9 cellular contexts compared by ENCODE assay signal in the genomic region with DNA sequence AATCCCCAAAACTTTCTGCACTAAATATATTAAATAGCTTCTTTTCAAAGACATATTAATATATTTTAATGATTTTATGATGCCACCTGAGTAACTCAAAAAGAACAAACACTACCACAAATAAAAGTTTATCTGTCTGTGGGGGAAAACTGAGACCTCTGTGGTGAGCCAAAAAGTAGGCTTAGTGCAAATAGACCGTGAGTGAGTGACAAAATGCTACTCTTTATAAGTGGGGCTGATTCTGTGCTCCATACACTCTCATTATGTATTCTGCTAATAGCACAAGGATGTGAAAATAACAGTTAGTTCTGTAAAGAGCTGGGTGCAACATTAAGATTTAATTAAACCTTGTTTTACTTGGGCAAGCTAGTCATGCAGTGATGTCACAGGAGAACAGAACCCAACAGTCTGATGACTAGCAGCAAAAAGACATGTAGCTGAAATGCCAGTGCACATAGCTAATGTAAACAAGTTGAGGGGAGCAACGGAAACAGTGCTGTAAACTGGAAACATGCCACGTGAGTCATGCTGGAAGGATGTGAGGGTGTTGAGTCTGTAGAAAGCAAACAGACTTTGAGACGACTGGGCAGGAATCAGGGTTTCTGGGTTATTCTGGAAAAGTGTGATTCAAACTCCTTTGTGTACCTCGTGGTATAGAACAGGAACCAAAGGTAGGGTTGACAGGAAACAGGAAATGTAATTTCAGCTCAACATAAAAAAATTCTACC.
DNase-seq lines count a peak whose midpoint lies in the region; ATAC-seq and TF ChIP-seq lines count a peak whose summit lies in the region.
"Had no signal": no experiment of that assay in that cellular context is flagged by ENCODE, and none has a peak within 500 bp of the region (broad histone marks: within the 10 kb centered on the region; RNA-seq: fewer than 3 reads in every experiment).

No MANE protein-coding gene starts in this region.

- no peaks in the 10 kb centered on the region for H3K36me3 ChIP-seq in NT2/D1 (ENCODE audit: insufficient read depth, insufficient read length, low read length)
- H3K36me3 ChIP-seq: Peyer's patch had no signal

- ATAC-seq in omental fat pad (ENCODE audit: low FRiP score) (peak; percentile 98), HG03025 (IDR thresholded peaks at IDR 0.05; ENCODE audit: low FRiP score, unreplicated experiment) (no peak), GM19455 (IDR thresholded peaks at IDR 0.05; ENCODE audit: unreplicated experiment) (no peak)

- H3K4me3 ChIP-seq in NT2/D1 (ENCODE audit: insufficient read length, low read depth) (no peak overlapping the region), epithelial cell of proximal tubule (ENCODE audit: low read depth, low read length) (no peak overlapping the region)
- H3K4me3 ChIP-seq: Peyer's patch had no signal

- TF ChIP-seq CTCF in epithelial cell of proximal tubule (conservative IDR thresholded peaks at IDR 0.05; ENCODE audit: low read depth, low read length) (no peak), omental fat pad (IDR thresholded peaks at IDR 0.05) (no peak)

- H3K4me1 ChIP-seq in NT2/D1 (ENCODE audit: insufficient read depth, insufficient read length), result no peaks in the 10 kb centered on the region
- H3K4me1 ChIP-seq: Peyer's patch had no signal

- no peak overlapping the region for H3K9ac ChIP-seq in NT2/D1 (ENCODE audit: insufficient read length, low read depth)

- H3K9me3 ChIP-seq in NT2/D1 (ENCODE audit: insufficient read depth, low read length), result no peaks in the 10 kb centered on the region
- H3K9me3 ChIP-seq: Peyer's patch had no signal

- DNase-seq in DMS53 (lab: John Stamatoyannopoulos, UW) (peak; percentile 94), NT2/D1 (ENCODE audit: low read depth, low spot score) (peak; percentile 39), epithelial cell of proximal tubule (ENCODE audit: low read depth) (peak; percentile 100), omental fat pad (ENCODE audit: low spot score) (peak; percentile 36), NCI-H2171 (lab: John Stamatoyannopoulos, UW) (no peak), COR-L47 (lab: John Stamatoyannopoulos, UW) (no peak)

- H3K27me3 ChIP-seq in NT2/D1 (ENCODE audit: insufficient read depth, insufficient read length), result no peaks in the 10 kb centered on the region
- H3K27me3 ChIP-seq: Peyer's patch had no signal

Comparison
In these comparisons a context has a peak if more than half of its experiments do, and no peak if none do; other contexts are left out.
1. DNase-seq: peak in DMS53 (single experiment), NT2/D1 (single experiment), epithelial cell of proximal tubule (single experiment) and omental fat pad (single experiment); none in NCI-H2171 (single experiment) and COR-L47 (single experiment).